Comparison of ENCODE assay signal across 20 cellular contexts in genomic region chrX:24485976-24486680, GRCh38. TPM values are rescaled to one million over a fixed set of nuclear protein-coding genes. Genes with fewer than 3 reads are reported as not detected.
DNase-seq lines count a peak whose midpoint lies in the region; ATAC-seq, FAIRE-seq and TF ChIP-seq lines count a peak whose summit lies in the region.
"Had no signal": no experiment of that assay in that cellular context is flagged by ENCODE, and none has a peak within 500 bp of the region (broad histone marks: within the 10 kb centered on the region; RNA-seq: fewer than 3 reads in every experiment).

No MANE protein-coding gene starts in this region.

- H3K36me3 ChIP-seq in CD4-positive, CD25-positive, alpha-beta regulatory T cell (ENCODE audit: control insufficient read depth, insufficient read depth, low read length), result no peaks in the 10 kb centered on the region
- no peaks in the 10 kb centered on the region for H3K36me3 ChIP-seq in bronchial epithelial cell (ENCODE audit: control insufficient read depth, insufficient read depth, low read length)
- no peaks in the 10 kb centered on the region for H3K36me3 ChIP-seq in neural progenitor cell

- H3K27me3 ChIP-seq in CD4-positive, CD25-positive, alpha-beta regulatory T cell (ENCODE audit: control insufficient read depth, insufficient read depth, low read length), result no peaks in the 10 kb centered on the region
- H3K27me3 ChIP-seq in bronchial epithelial cell (ENCODE audit: control insufficient read depth, insufficient read depth, low read length) (no peaks in the 10 kb centered on the region), neural progenitor cell (no peaks in the 10 kb centered on the region)

- peak overlapping the region in 2 of 3 donors; percentile 32 to 86 for H3K27ac Mint-ChIP-seq in CD4-positive, CD25-positive, alpha-beta regulatory T cell
- peak overlapping the region; percentile 33 for H3K27ac Mint-ChIP-seq in neural progenitor cell

- no peak overlapping the region for H3K4me3 ChIP-seq in CD4-positive, CD25-positive, alpha-beta regulatory T cell (ENCODE audit: low read depth, low read length)
- H3K4me3 ChIP-seq in bronchial epithelial cell (ENCODE audit: low read depth, low read length) (no peak overlapping the region), neural progenitor cell (no peak overlapping the region)

- DNase-seq in NCI-H82 (lab: John Stamatoyannopoulos, UW), result peak; percentile 59
- no peak for DNase-seq in NCI-H82 treated with DMSO at 0.1 percent for 48 hours (lab: John Stamatoyannopoulos, UW; ENCODE audit: unreplicated experiment)
- no peak for DNase-seq in CD4-positive, CD25-positive, alpha-beta regulatory T cell
- no peak for DNase-seq in bronchial epithelial cell (ENCODE audit: low read depth)
- peak; percentile 22 for DNase-seq in neural progenitor cell (ENCODE audit: low spot score)
- no peak for DNase-seq in hippocampal formation (lab: John Stamatoyannopoulos, UW)
- DNase-seq in AG08396 (ENCODE audit: low spot score), result no peak
- no peak for DNase-seq in NOMO-1 treated with DMSO at 0.1 percent for 48 hours (lab: John Stamatoyannopoulos, UW; ENCODE audit: unreplicated experiment)
- DNase-seq: COR-L47, DMS153, GOT3, KBM-7, MV-4-11, NCI-H1417 treated with DMSO at 0.1 percent for 48 hours, NCI-H2029, NCI-H2171 treated with DMSO at 0.1 percent for 48 hours, NCI-H510A, SIG-M5 had no signal

- H2AFZ ChIP-seq in neural progenitor cell (replicated peaks), result no peak overlapping the region

- H3K4me2 ChIP-seq in neural progenitor cell, result no peak overlapping the region

- no peak for ATAC-seq in CD4-positive, CD25-positive, alpha-beta regulatory T cell (ENCODE audit: low read depth in 2 of 2)

- no peak overlapping the region for H3K4me3 Mint-ChIP-seq in CD4-positive, CD25-positive, alpha-beta regulatory T cell
- H3K4me3 Mint-ChIP-seq in neural progenitor cell, result no peak overlapping the region

- peaks cover 0 to 30% (median 4%) of the 10 kb centered on the region in 4 donors for H3K4me1 Mint-ChIP-seq in CD4-positive, CD25-positive, alpha-beta regulatory T cell
- H3K4me1 Mint-ChIP-seq in neural progenitor cell, result peaks cover 4% of the 10 kb centered on the region

- H3K36me3 Mint-ChIP-seq in CD4-positive, CD25-positive, alpha-beta regulatory T cell, result no peaks in the 10 kb centered on the region
- peaks cover 17% of the 10 kb centered on the region for H3K36me3 Mint-ChIP-seq in neural progenitor cell

- no peaks in the 10 kb centered on the region for H3K9me3 ChIP-seq in CD4-positive, CD25-positive, alpha-beta regulatory T cell (ENCODE audit: control insufficient read depth in 2 of 2, low read length in 2 of 2)
- no peaks in the 10 kb centered on the region for H3K9me3 ChIP-seq in neural progenitor cell (ENCODE audit: low read depth)

- FAIRE-seq in bronchial epithelial cell (lab: Jason Lieb, UNC), result peak; percentile 13
- FAIRE-seq: A204.1 had no signal

- H3F3A ChIP-seq in neural progenitor cell (ENCODE audit: low read depth), result peaks cover 9% of the 10 kb centered on the region

- no peaks in the 10 kb centered on the region for H3K9me3 Mint-ChIP-seq in CD4-positive, CD25-positive, alpha-beta regulatory T cell
- peaks cover 9% of the 10 kb centered on the region for H3K9me3 Mint-ChIP-seq in neural progenitor cell

- H3K79me2 ChIP-seq in neural progenitor cell (ENCODE audit: low read depth), result peaks cover 23% of the 10 kb centered on the region

- H3K9ac ChIP-seq in neural progenitor cell, result no peak overlapping the region

- H3K27ac ChIP-seq in CD4-positive, CD25-positive, alpha-beta regulatory T cell (ENCODE audit: insufficient read depth, low read length, poor library complexity, severe bottlenecking), result no peak overlapping the region
- H3K27ac ChIP-seq in neural progenitor cell, result no peak overlapping the region
- H3K27ac ChIP-seq: C4-2B had no signal

- TF ChIP-seq CTCF in bronchial epithelial cell (IDR thresholded peaks at IDR 0.05; ENCODE audit: insufficient read depth, low read length, severe bottlenecking) (no peak), neural progenitor cell (IDR thresholded peaks at IDR 0.05) (no peak)

- no peaks in the 10 kb centered on the region for H3K27me3 Mint-ChIP-seq in CD4-positive, CD25-positive, alpha-beta regulatory T cell
- no peaks in the 10 kb centered on the region for H3K27me3 Mint-ChIP-seq in neural progenitor cell (ENCODE audit: insufficient read depth, low read depth)

- H4K20me1 ChIP-seq in neural progenitor cell (ENCODE audit: low read depth), result no peaks in the 10 kb centered on the region

- H3K4me1 ChIP-seq in CD4-positive, CD25-positive, alpha-beta regulatory T cell (ENCODE audit: control insufficient read depth, insufficient read depth, low read length, poor library complexity, severe bottlenecking), result no peaks in the 10 kb centered on the region
- H3K4me1 ChIP-seq in neural progenitor cell, result peaks cover 3% of the 10 kb centered on the region

RNA-seq across cellular contexts. Expression of gene PDK3, which starts 21.0 kb away (rescaled TPM):
- 11.3 TPM for total RNA-seq in CD4-positive, CD25-positive, alpha-beta regulatory T cell
- polyA plus RNA-seq in CD4-positive, CD25-positive, alpha-beta regulatory T cell, result 10 to 100 TPM; 29.7 to 33.9 (median 33.4) TPM
- total RNA-seq in bronchial epithelial cell, result 5.3 and 5.8 TPM in 2 replicates
- 50.3 and 100 TPM in 2 replicates for total RNA-seq in neural progenitor cell (ENCODE audit: low replicate concordance)

Comparison
In these comparisons a context has a peak if more than half of its experiments do, and no peak if none do; other contexts are left out.
1. DNase-seq: peak in NCI-H82 (single experiment) and neural progenitor cell (single experiment); none in NCI-H82 treated with DMSO at 0.1 percent for 48 hours (single experiment), CD4-positive, CD25-positive, alpha-beta regulatory T cell (0 of 3), bronchial epithelial cell (single experiment), hippocampal formation (0 of 2), AG08396 (single experiment) and NOMO-1 treated with DMSO at 0.1 percent for 48 hours (single experiment).